Comparison of ENCODE assay signal across 2 cellular contexts in the genomic region with DNA sequence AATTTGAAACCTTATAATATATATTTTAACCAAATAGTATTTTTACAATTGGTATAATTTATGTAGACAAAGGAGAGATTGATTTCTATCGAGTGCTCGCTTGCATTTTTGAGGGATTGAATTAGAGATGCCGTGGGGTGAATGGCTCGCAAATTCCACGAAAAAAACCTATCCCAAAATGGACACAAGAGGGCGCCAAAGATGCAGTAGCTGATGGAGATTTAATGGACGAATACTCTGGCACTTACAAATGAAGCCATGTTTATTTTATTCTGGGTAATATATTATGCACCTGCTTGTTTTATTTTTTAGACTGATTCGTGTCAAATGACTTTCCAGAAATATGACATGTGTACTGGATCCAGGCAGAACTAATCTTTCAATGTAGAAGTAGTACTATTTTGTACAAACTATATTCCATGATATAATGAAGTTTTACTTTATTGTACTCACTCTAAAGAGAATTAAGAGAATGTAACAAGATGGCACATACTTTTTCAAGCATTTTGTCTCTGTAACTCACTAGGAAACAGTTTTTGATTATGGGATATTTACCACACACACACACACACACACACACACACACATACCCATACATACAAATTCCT.
TF ChIP-seq lines count a peak whose summit lies in the region.

No MANE protein-coding gene starts in this region.

TF ChIP-seq in HEK293T, 16 proteins besides CTCF, POLR2A, EP300 and RAD21:
- peak; percentile 47; the same call in 1 of the 2 replicates for TF ChIP-seq PKNOX1 (IDR thresholded peaks at IDR 0.05)
- TF ChIP-seq TARDBP (IDR thresholded peaks at IDR 0.05), result no peak

TF ChIP-seq in H1, 55 proteins besides CTCF, POLR2A, EP300 and RAD21 (continued from another document):
- TF ChIP-seq PHF8 (conservative IDR thresholded peaks at IDR 0.05; ENCODE audit: low read depth, low read length) (no peak), TCF12 (IDR thresholded peaks at IDR 0.05; ENCODE audit: low read depth, low read length) (no peak), EZH2 (IDR thresholded peaks at IDR 0.05; ENCODE audit: low read depth, low read length, severe bottlenecking) (no peak), RNF2 (IDR thresholded peaks at IDR 0.05; ENCODE audit: borderline replicate concordance, low read depth, low read length, missing control alignments, poor library complexity, severe bottlenecking) (no peak), TAF7 (optimal IDR thresholded peaks at IDR 0.05; ENCODE audit: borderline replicate concordance, low read depth, low read length) (no peak), JUN (IDR thresholded peaks at IDR 0.05; ENCODE audit: low read depth, low read length) (no peak), CHD2 (IDR thresholded peaks at IDR 0.05; ENCODE audit: low read length) (no peak), YY1 (IDR thresholded peaks at IDR 0.05; ENCODE audit: low read depth, low read length) (peak; percentile 72; the same call in 1 of the 2 replicates), CEBPB (IDR thresholded peaks at IDR 0.05; ENCODE audit: low read depth, low read length) (no peak), BRCA1 (IDR thresholded peaks at IDR 0.05; ENCODE audit: low read depth, low read length) (no peak), TBP (IDR thresholded peaks at IDR 0.05; ENCODE audit: low read depth, low read length) (no peak), RBBP5 (IDR thresholded peaks at IDR 0.05; ENCODE audit: borderline replicate concordance, low read depth, low read length) (no peak), RXRA (IDR thresholded peaks at IDR 0.05; ENCODE audit: insufficient read depth, low read depth, low read length) (no peak)
